28 cellular contexts compared by ENCODE assay signal in genomic region chr22:29737251-29738117, GRCh38. TPM values are rescaled to one million over a fixed set of nuclear protein-coding genes. Genes with fewer than 3 reads are reported as not detected.
DNase-seq lines count a peak whose midpoint lies in the region; ATAC-seq and TF ChIP-seq lines count a peak whose summit lies in the region.
"Had no signal": no experiment of that assay in that cellular context is flagged by ENCODE, and none has a peak within 500 bp of the region (broad histone marks: within the 10 kb centered on the region; RNA-seq: fewer than 3 reads in every experiment).

No MANE protein-coding gene starts in this region.

- TF ChIP-seq CTCF in PC-9 (conservative IDR thresholded peaks at IDR 0.05): no peak

- H3K4me3 Mint-ChIP-seq in activated T-helper 1 cell treated with anti-CD3 and anti-CD28 coated beads, Interleukin-12 subunit alpha, Interleukin-12 subunit beta, Interleukin-2, Interleukin-4 antibody, amounts not matched to agents 30 ng/mL and 10 ng/mL and 1 ng/mL, durations not matched to agents 14 hours and 24 hours and 36 hours: no peak overlapping the region
- H3K4me3 Mint-ChIP-seq: activated CD4-positive, alpha-beta memory T cell treated with anti-CD3 and anti-CD28 coated beads for 36 hours; activated T-cell treated with anti-CD3 and anti-CD28 coated beads, Interleukin-2, amount 50 U/mL, for 72 hours; CD4-positive, alpha-beta memory T cell had no signal

- no peaks in the 10 kb centered on the region for H4K20me1 ChIP-seq in PC-9 (ENCODE audit: insufficient read depth)

- no peaks in the 10 kb centered on the region for H3K4me1 Mint-ChIP-seq in activated T-helper 1 cell treated with anti-CD3 and anti-CD28 coated beads, Interleukin-12 subunit alpha, Interleukin-12 subunit beta, Interleukin-2, Interleukin-4 antibody, amounts not matched to agents 30 ng/mL and 10 ng/mL and 1 ng/mL, durations not matched to agents 14 hours and 24 hours and 36 hours (ENCODE audit: low read depth)
- H3K4me1 Mint-ChIP-seq: CD4-positive, alpha-beta memory T cell had no signal

- no peaks in the 10 kb centered on the region for H3K9me3 ChIP-seq in PC-9 (ENCODE audit: insufficient read depth, low read depth)
- H3K9me3 ChIP-seq: A549, body of pancreas, pancreas had no signal

- DNase-seq in Ammon's horn (ENCODE audit: low spot score) (peak; percentile 71), NCI-H446 (lab: John Stamatoyannopoulos, UW) (peak; percentile 19 to 57), fibroblast of gingiva (ENCODE audit: low read depth) (peak; percentile 15), medulla oblongata (ENCODE audit: extremely low spot score) (peak; percentile 41), PC-9 (no peak)
- no peak for DNase-seq in activated T-helper 1 cell treated with anti-CD3 and anti-CD28 coated beads, Interleukin-12 subunit alpha, Interleukin-12 subunit beta, Interleukin-2, Interleukin-4 antibody, amounts not matched to agents 30 ng/mL and 10 ng/mL and 1 ng/mL, durations not matched to agents 14 hours and 24 hours and 36 hours (ENCODE audit: low spot score)
- DNase-seq: activated CD4-positive, alpha-beta memory T cell treated with anti-CD3 and anti-CD28 coated beads for 36 hours; activated CD4-positive, alpha-beta T cell treated with anti-CD3 and anti-CD28 coated beads for 1 hour; activated naive CD4-positive, alpha-beta T cell; activated T-cell treated with anti-CD3 and anti-CD28 coated beads, Interleukin-2, amount 50 U/mL, for 72 hours; body of pancreas; CD4-positive, alpha-beta memory T cell; foreskin melanocyte; IMR-90; mammary epithelial cell; NCI-H2107; NCI-H345; NCI-H82; stimulated activated CD4-positive, alpha-beta T cell treated with anti-CD3 and anti-CD28 coated beads, Interleukin-1b, Interleukin-23, amount 100 ng/mL, for 48 hours; stimulated activated naive CD8-positive, alpha-beta T cell treated with anti-CD3 and anti-CD28 coated beads, Interleukin-15, Interleukin-2, amounts not matched to agents 100 U/mL and 50 U/mL, for 24 hours; T-helper 2 cell had no signal

- POLR2A ChIA-PET in PC-9 (lab: Charles Lee; ENCODE audit: unreplicated experiment): no interaction called here

- H3K36me3 ChIP-seq in PC-9 (ENCODE audit: low read depth): no peaks in the 10 kb centered on the region
- H3K36me3 ChIP-seq: pancreas had no signal

- no peaks in the 10 kb centered on the region for H3K27me3 ChIP-seq in PC-9 (ENCODE audit: insufficient read depth, low read depth)
- H3K27me3 ChIP-seq: body of pancreas, pancreas had no signal

- no peaks in the 10 kb centered on the region for H3K9me2 ChIP-seq in PC-9 (ENCODE audit: insufficient read depth)

- H3K36me3 Mint-ChIP-seq in activated T-helper 1 cell treated with anti-CD3 and anti-CD28 coated beads, Interleukin-12 subunit alpha, Interleukin-12 subunit beta, Interleukin-2, Interleukin-4 antibody, amounts not matched to agents 30 ng/mL and 10 ng/mL and 1 ng/mL, durations not matched to agents 14 hours and 24 hours and 36 hours (ENCODE audit: low read depth): no peaks in the 10 kb centered on the region
- H3K36me3 Mint-ChIP-seq: activated CD4-positive, alpha-beta memory T cell treated with anti-CD3 and anti-CD28 coated beads for 36 hours had no signal

- H3K27ac Mint-ChIP-seq in activated T-helper 1 cell treated with anti-CD3 and anti-CD28 coated beads, Interleukin-12 subunit alpha, Interleukin-12 subunit beta, Interleukin-2, Interleukin-4 antibody, amounts not matched to agents 30 ng/mL and 10 ng/mL and 1 ng/mL, durations not matched to agents 14 hours and 24 hours and 36 hours: no peak overlapping the region
- H3K27ac Mint-ChIP-seq: activated CD4-positive, alpha-beta memory T cell treated with anti-CD3 and anti-CD28 coated beads for 36 hours; activated T-cell treated with anti-CD3 and anti-CD28 coated beads, Interleukin-2, amount 50 U/mL, for 72 hours; CD4-positive, alpha-beta memory T cell had no signal

- CTCF ChIA-PET in PC-9 (lab: Charles Lee): no interaction called here

- no peak overlapping the region for H3K4me3 ChIP-seq in PC-9
- H3K4me3 ChIP-seq: A549, body of pancreas, pancreas, smooth muscle cell had no signal

- H3K79me2 ChIP-seq in PC-9 (ENCODE audit: low read depth): no peaks in the 10 kb centered on the region

- H2AFZ ChIP-seq in PC-9: no peak overlapping the region

- ATAC-seq in GM18909 (IDR thresholded peaks at IDR 0.05; ENCODE audit: poor library complexity, unreplicated experiment) (no peak), HG03135 (IDR thresholded peaks at IDR 0.05; ENCODE audit: unreplicated experiment) (no peak)
- ATAC-seq: A549; activated T-cell treated with anti-CD3 and anti-CD28 coated beads, Interleukin-2, amount 50 U/mL, for 72 hours; body of pancreas; esophagus mucosa; pancreas; stimulated activated naive CD8-positive, alpha-beta T cell treated with anti-CD3 and anti-CD28 coated beads, Interleukin-15, Interleukin-2, amounts not matched to agents 100 U/mL and 50 U/mL, for 24 hours had no signal

- no peaks in the 10 kb centered on the region for H3K9me3 Mint-ChIP-seq in activated T-helper 1 cell treated with anti-CD3 and anti-CD28 coated beads, Interleukin-12 subunit alpha, Interleukin-12 subunit beta, Interleukin-2, Interleukin-4 antibody, amounts not matched to agents 30 ng/mL and 10 ng/mL and 1 ng/mL, durations not matched to agents 14 hours and 24 hours and 36 hours
- H3K9me3 Mint-ChIP-seq: activated CD4-positive, alpha-beta memory T cell treated with anti-CD3 and anti-CD28 coated beads for 36 hours; activated T-cell treated with anti-CD3 and anti-CD28 coated beads, Interleukin-2, amount 50 U/mL, for 72 hours; CD4-positive, alpha-beta memory T cell had no signal

- H3F3A ChIP-seq in PC-9 (ENCODE audit: insufficient read depth, low read depth): no peaks in the 10 kb centered on the region

- H3K4me1 ChIP-seq in PC-9 (replicated peaks; ENCODE audit: insufficient read depth): no peaks in the 10 kb centered on the region
- H3K4me1 ChIP-seq: A549, pancreas had no signal

- BruUV-seq in PC-9 (replicated peaks; lab: Mats Ljungman, UMichigan): no TSS peak

- H3K27me3 Mint-ChIP-seq in activated T-helper 1 cell treated with anti-CD3 and anti-CD28 coated beads, Interleukin-12 subunit alpha, Interleukin-12 subunit beta, Interleukin-2, Interleukin-4 antibody, amounts not matched to agents 30 ng/mL and 10 ng/mL and 1 ng/mL, durations not matched to agents 14 hours and 24 hours and 36 hours (ENCODE audit: insufficient read depth): no peaks in the 10 kb centered on the region
- H3K27me3 Mint-ChIP-seq: activated CD4-positive, alpha-beta memory T cell treated with anti-CD3 and anti-CD28 coated beads for 36 hours; CD4-positive, alpha-beta memory T cell had no signal

- H3K27ac ChIP-seq in PC-9: no peak overlapping the region
- H3K27ac ChIP-seq: A549, body of pancreas, pancreas had no signal

- H3K4me2 ChIP-seq in PC-9: no peak overlapping the region
- H3K4me2 ChIP-seq: A549, smooth muscle cell had no signal

- intact Hi-C loops in PC-9 (cut with micrococcal nuclease; ENCODE audit: unreplicated experiment): no loop called here
- intact Hi-C loops in activated T-helper 1 cell treated with anti-CD3 and anti-CD28 coated beads, Interleukin-12 subunit alpha, Interleukin-12 subunit beta, Interleukin-2, Interleukin-4 antibody, amounts not matched to agents 30 ng/mL and 10 ng/mL and 1 ng/mL, durations not matched to agents 14 hours and 24 hours and 36 hours (cut with micrococcal nuclease): no loop called here

RNA-seq across cellular contexts. Expression of gene CABP7, which starts 17.7 kb away (rescaled TPM):
- 0.11 TPM in 1 of 2 replicates, not detected in the other for total RNA-seq in PC-9 (2021)
- not detected in 2 replicates for total RNA-seq in activated T-helper 1 cell treated with anti-CD3 and anti-CD28 coated beads, Interleukin-12 subunit alpha, Interleukin-12 subunit beta, Interleukin-2, Interleukin-4 antibody, amounts not matched to agents 30 ng/mL and 10 ng/mL and 1 ng/mL, durations not matched to agents 14 hours and 24 hours and 36 hours
- total RNA-seq: CD4-positive, alpha-beta memory T cell; dermis microvascular lymphatic vessel endothelial cell; esophagus mucosa; smooth muscle cell had no signal

RNA-seq across cellular contexts. Expression of gene ZMAT5, which starts 29.3 kb away (rescaled TPM):
- total RNA-seq in PC-9 (2021): 14.2 and 15.5 TPM in 2 replicates
- total RNA-seq in activated T-helper 1 cell treated with anti-CD3 and anti-CD28 coated beads, Interleukin-12 subunit alpha, Interleukin-12 subunit beta, Interleukin-2, Interleukin-4 antibody, amounts not matched to agents 30 ng/mL and 10 ng/mL and 1 ng/mL, durations not matched to agents 14 hours and 24 hours and 36 hours: 28.4 and 28.5 TPM in 2 replicates

RNA-seq across cellular contexts. Expression of gene UQCR10, which starts 29.7 kb away (rescaled TPM):
- total RNA-seq in PC-9 (2021): 85.4 and 103 TPM in 2 replicates
- 89.4 and 96.5 TPM in 2 replicates for total RNA-seq in activated T-helper 1 cell treated with anti-CD3 and anti-CD28 coated beads, Interleukin-12 subunit alpha, Interleukin-12 subunit beta, Interleukin-2, Interleukin-4 antibody, amounts not matched to agents 30 ng/mL and 10 ng/mL and 1 ng/mL, durations not matched to agents 14 hours and 24 hours and 36 hours

Comparison
In these comparisons a context has a peak if more than half of its experiments do, and no peak if none do; other contexts are left out.
1. DNase-seq: peak in Ammon's horn (single experiment), NCI-H446 (2 of 2), fibroblast of gingiva (single experiment) and medulla oblongata (single experiment); none in PC-9 (0 of 2) and activated T-helper 1 cell treated with anti-CD3 and anti-CD28 coated beads, Interleukin-12 subunit alpha, Interleukin-12 subunit beta, Interleukin-2, Interleukin-4 antibody, amounts not matched to agents 30 ng/mL and 10 ng/mL and 1 ng/mL, durations not matched to agents 14 hours and 24 hours and 36 hours (single experiment).